ENCODE assay signal across 5 cellular contexts in the genomic region with DNA sequence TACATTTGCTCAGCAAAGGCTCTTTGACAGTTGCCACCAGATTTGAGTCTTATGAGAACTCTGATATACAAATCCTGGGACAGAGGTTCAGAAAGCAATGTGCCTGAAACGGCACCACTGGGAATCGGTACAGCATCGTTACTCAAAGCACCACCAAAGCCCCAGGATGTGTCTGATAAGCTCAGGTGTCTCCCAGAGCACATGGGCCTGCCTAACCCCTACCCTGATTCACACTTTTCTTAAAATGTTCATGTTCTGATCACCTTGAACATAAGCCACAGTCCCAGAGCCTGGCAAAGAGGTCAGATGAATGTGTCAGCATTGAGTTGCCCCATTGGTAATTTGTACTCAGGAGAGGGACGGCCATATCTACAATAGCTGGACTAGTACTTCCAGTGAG.
"Had no signal": no experiment of that assay in that cellular context is flagged by ENCODE, and none has a peak within 500 bp of the region (broad histone marks: within the 10 kb centered on the region; RNA-seq: fewer than 3 reads in every experiment).

No MANE protein-coding gene starts in this region.

- H3K4me3 ChIP-seq: K562 had no signal

- H3K27ac ChIP-seq: HL-60 had no signal

- DNase-seq: IMR-90, KBM-7, KG1 had no signal
